Comparison of ENCODE assay signal across 1 cellular context in genomic region chr1:95321516-95321915, GRCh38.
TF ChIP-seq lines count a peak whose summit lies in the region.

No MANE protein-coding gene starts in this region.

TF ChIP-seq in GM23338, 12 proteins besides CTCF, POLR2A, EP300 and RAD21 (continued from another document):
- TF ChIP-seq ZNF331 (CRISPR knock-in tag; IDR thresholded peaks at IDR 0.05; ENCODE audit: low read depth): no peak
- TF ChIP-seq EZH2 (IDR thresholded peaks at IDR 0.05; ENCODE audit: low read depth, unreplicated experiment): no peak
- no peak for TF ChIP-seq NANOG (IDR thresholded peaks at IDR 0.05; ENCODE audit: borderline replicate concordance)
- TF ChIP-seq EZH2phosphoT487 (IDR thresholded peaks at IDR 0.05; ENCODE audit: unreplicated experiment): no peak
- TF ChIP-seq ETS1 (IDR thresholded peaks at IDR 0.05): no peak
